36 cellular contexts compared by ENCODE assay signal in the genomic region with DNA sequence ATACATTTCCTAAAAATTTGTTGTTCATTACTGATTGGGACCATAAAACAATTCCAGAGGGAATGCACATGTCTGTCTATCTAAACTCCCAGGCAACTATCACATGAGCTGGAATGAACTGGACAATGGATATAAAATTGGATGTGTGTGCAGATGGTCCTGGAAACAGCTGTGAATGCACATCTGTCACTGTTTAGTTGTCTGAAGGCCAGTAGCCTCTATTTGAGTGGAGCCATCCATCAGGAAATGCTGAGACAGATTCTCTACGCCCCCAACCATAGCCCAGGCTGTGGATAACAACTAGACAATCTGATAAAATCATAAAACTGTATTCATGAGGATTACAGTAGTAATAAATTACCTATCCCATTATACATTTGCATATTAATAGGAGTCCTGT.
"Had no signal": no experiment of that assay in that cellular context is flagged by ENCODE, and none has a peak within 500 bp of the region (broad histone marks: within the 10 kb centered on the region; RNA-seq: fewer than 3 reads in every experiment).

No MANE protein-coding gene starts in this region.

- H3K9me3 ChIP-seq: ascending aorta had no signal

- H3K4me3 ChIP-seq: ascending aorta, cardiac muscle cell had no signal

- H3K4me3 Mint-ChIP-seq: activated B cell treated with CpG ODN at 0.5 μM for 24 hours; activated CD4-positive, alpha-beta memory T cell treated with anti-CD3 and anti-CD28 coated beads for 36 hours; activated CD4-positive, alpha-beta T cell treated with anti-CD3 and anti-CD28 coated beads, Interleukin-2, amount 10 ng/mL, durations not matched to agents 24 days and 14 days; activated CD8-positive, alpha-beta T cell treated with anti-CD3 and anti-CD28 coated beads for 36 hours; activated naive CD4-positive, alpha-beta T cell treated with anti-CD3 and anti-CD28 coated beads, Interleukin-2, amount 10 ng/mL, durations not matched to agents 7 days and 5 days; activated naive CD4-positive, alpha-beta T cell treated with anti-CD3 and anti-CD28 coated beads, Interleukin-2, amount 50 U/mL, for 24 hours; activated naive CD8-positive, alpha-beta T cell; activated naive CD8-positive, alpha-beta T cell treated with anti-CD3 and anti-CD28 coated beads, Interleukin-2, amount 10 ng/mL, durations not matched to agents 7 days and 5 days; activated naive CD8-positive, alpha-beta T cell treated with anti-CD3 and anti-CD28 coated beads, Interleukin-2, amount 50 U/mL, for 24 hours; activated T-cell treated with anti-CD3 and anti-CD28 coated beads, Interleukin-2, amount 50 U/mL, for 4 hours; activated T-cell treated with anti-CD3 and anti-CD28 coated beads, Interleukin-2, amount 50 U/mL, for 72 hours; brain; central memory CD8-positive, alpha-beta T cell; T-helper 1 cell treated with Interleukin-12 subunit alpha and Interleukin-12 subunit beta and Interleukin-4 antibody, amounts not matched to agents 30 μg/mL and 1 μg/mL, for 36 hours; T-helper 2 cell treated with Interferon-gamma antibody and Interleukin-4, amounts not matched to agents 5 μg/mL and 100 μg/mL, for 36 hours had no signal

- H3K27ac ChIP-seq: ascending aorta, cardiac muscle cell, VCaP had no signal

- H3K4me1 Mint-ChIP-seq: activated B cell treated with CpG ODN at 0.5 μM for 24 hours; activated CD4-positive, alpha-beta T cell treated with anti-CD3 and anti-CD28 coated beads, Interleukin-2, amount 10 ng/mL, durations not matched to agents 24 days and 14 days; activated naive CD4-positive, alpha-beta T cell treated with anti-CD3 and anti-CD28 coated beads, Interleukin-2, amount 10 ng/mL, durations not matched to agents 7 days and 5 days; activated naive CD4-positive, alpha-beta T cell treated with anti-CD3 and anti-CD28 coated beads, Interleukin-2, amount 50 U/mL, for 24 hours; activated naive CD8-positive, alpha-beta T cell treated with anti-CD3 and anti-CD28 coated beads, Interleukin-2, amount 10 ng/mL, durations not matched to agents 7 days and 5 days; activated naive CD8-positive, alpha-beta T cell treated with anti-CD3 and anti-CD28 coated beads, Interleukin-2, amount 50 U/mL, for 24 hours; central memory CD8-positive, alpha-beta T cell had no signal

- H3K9me3 Mint-ChIP-seq: activated naive CD4-positive, alpha-beta T cell treated with anti-CD3 and anti-CD28 coated beads, Interleukin-2, amount 50 U/mL, for 24 hours had no signal

- H3K27ac Mint-ChIP-seq: activated B cell treated with CpG ODN at 0.5 μM for 24 hours; activated CD4-positive, alpha-beta memory T cell treated with anti-CD3 and anti-CD28 coated beads for 36 hours; activated CD4-positive, alpha-beta T cell treated with anti-CD3 and anti-CD28 coated beads, Interleukin-2, amount 10 ng/mL, durations not matched to agents 24 days and 14 days; activated CD8-positive, alpha-beta T cell treated with anti-CD3 and anti-CD28 coated beads for 36 hours; activated naive CD4-positive, alpha-beta T cell treated with anti-CD3 and anti-CD28 coated beads, Interleukin-2, amount 10 ng/mL, durations not matched to agents 7 days and 5 days; activated naive CD4-positive, alpha-beta T cell treated with anti-CD3 and anti-CD28 coated beads, Interleukin-2, amount 50 U/mL, for 24 hours; activated naive CD8-positive, alpha-beta T cell; activated naive CD8-positive, alpha-beta T cell treated with anti-CD3 and anti-CD28 coated beads, Interleukin-2, amount 10 ng/mL, durations not matched to agents 7 days and 5 days; activated naive CD8-positive, alpha-beta T cell treated with anti-CD3 and anti-CD28 coated beads, Interleukin-2, amount 50 U/mL, for 24 hours; activated T-cell treated with anti-CD3 and anti-CD28 coated beads, Interleukin-2, amount 50 U/mL, for 72 hours; activated T-helper 2 cell treated with anti-CD3 and anti-CD28 coated beads, Interferon-gamma antibody, Interleukin-2, Interleukin-4, amounts not matched to agents 10 μg/mL and 5 μg/mL and 100 μg/mL, durations not matched to agents 14 hours and 24 hours and 36 hours; T-helper 1 cell treated with Interleukin-12 subunit alpha and Interleukin-12 subunit beta and Interleukin-4 antibody, amounts not matched to agents 30 μg/mL and 1 μg/mL, for 36 hours; T-helper 2 cell treated with Interferon-gamma antibody and Interleukin-4, amounts not matched to agents 5 μg/mL and 100 μg/mL, for 36 hours had no signal

- H3K36me3 ChIP-seq: ascending aorta, cardiac muscle cell had no signal

- H3K27me3 Mint-ChIP-seq: activated CD4-positive, alpha-beta memory T cell treated with anti-CD3 and anti-CD28 coated beads for 36 hours; activated CD4-positive, alpha-beta T cell treated with anti-CD3 and anti-CD28 coated beads, Interleukin-2, amount 10 ng/mL, durations not matched to agents 24 days and 14 days; activated CD8-positive, alpha-beta T cell treated with anti-CD3 and anti-CD28 coated beads for 36 hours; activated naive CD4-positive, alpha-beta T cell treated with anti-CD3 and anti-CD28 coated beads, Interleukin-2, amount 10 ng/mL, durations not matched to agents 7 days and 5 days; activated naive CD4-positive, alpha-beta T cell treated with anti-CD3 and anti-CD28 coated beads, Interleukin-2, amount 50 U/mL, for 24 hours; activated naive CD8-positive, alpha-beta T cell treated with anti-CD3 and anti-CD28 coated beads, Interleukin-2, amount 10 ng/mL, durations not matched to agents 7 days and 5 days; activated naive CD8-positive, alpha-beta T cell treated with anti-CD3 and anti-CD28 coated beads, Interleukin-2, amount 50 U/mL, for 24 hours; central memory CD8-positive, alpha-beta T cell had no signal

- DNase-seq: activated B cell treated with CpG ODN at 0.5 μM for 24 hours; activated CD4-positive, alpha-beta memory T cell treated with anti-CD3 and anti-CD28 coated beads for 36 hours; activated CD4-positive, alpha-beta T cell treated with anti-CD3 and anti-CD28 coated beads for 4 hours; activated CD4-positive, alpha-beta T cell treated with anti-CD3 and anti-CD28 coated beads, Interleukin-2, amount 10 ng/mL, durations not matched to agents 24 days and 14 days; activated CD4-positive, alpha-beta T cell treated with anti-CD3 and anti-CD28 coated beads, Interleukin-2, amount 50 U/mL, for 1 hour; activated CD4-positive, alpha-beta T cell treated with anti-CD3 and anti-CD28 coated beads, Interleukin-2, amount 50 U/mL, for 4 hours; activated CD4-positive, CD25-positive, alpha-beta regulatory T cell treated with anti-CD3 and anti-CD28 coated beads, Interleukin-2, amount 50 U/mL, for 72 hours; activated CD8-positive, alpha-beta memory T cell treated with anti-CD3 and anti-CD28 coated beads, Interleukin-2, amount 50 U/mL, for 4 hours; activated CD8-positive, alpha-beta T cell treated with anti-CD3 and anti-CD28 coated beads for 36 hours; activated effector memory CD4-positive, alpha-beta T cell treated with Interleukin-2 at 50 U/mL for 16 hours; activated gamma-delta T cell; activated naive CD4-positive, alpha-beta T cell treated with anti-CD3 and anti-CD28 coated beads, Interleukin-2, amount 10 ng/mL, durations not matched to agents 7 days and 5 days; activated naive CD4-positive, alpha-beta T cell treated with Interleukin-2 at 50 U/mL for 16 hours; activated naive CD8-positive, alpha-beta T cell treated with anti-CD3 and anti-CD28 coated beads, Interleukin-2, amount 10 ng/mL, durations not matched to agents 7 days and 5 days; activated naive CD8-positive, alpha-beta T cell treated with anti-CD3 and anti-CD28 coated beads, Interleukin-2, amount 50 U/mL, for 24 hours; activated T-cell treated with anti-CD3 and anti-CD28 coated beads for 4 hours; activated T-cell treated with anti-CD3 and anti-CD28 coated beads, Interleukin-2, amount 50 U/mL, for 1 hour; activated T-cell treated with anti-CD3 and anti-CD28 coated beads, Interleukin-2, amount 50 U/mL, for 4 hours; activated T-cell treated with anti-CD3 and anti-CD28 coated beads, Interleukin-2, amount 50 U/mL, for 72 hours; amygdala; anterior cingulate cortex; caudate nucleus; cerebellar nuclear complex; T-helper 1 cell; T-helper 2 cell; T-helper 9 cell had no signal

- H3K4me1 ChIP-seq: ascending aorta had no signal

- H3K27me3 ChIP-seq: ascending aorta, cardiac muscle cell had no signal

- ATAC-seq: activated CD8-positive, alpha-beta T cell treated with anti-CD3 and anti-CD28 coated beads for 36 hours; activated naive CD8-positive, alpha-beta T cell treated with anti-CD3 and anti-CD28 coated beads, Interleukin-2, amount 50 U/mL, for 24 hours; activated T-cell treated with anti-CD3 and anti-CD28 coated beads, Interleukin-2, amount 50 U/mL, for 4 hours; activated T-cell treated with anti-CD3 and anti-CD28 coated beads, Interleukin-2, amount 50 U/mL, for 72 hours had no signal

- H3K36me3 Mint-ChIP-seq: activated CD4-positive, alpha-beta memory T cell treated with anti-CD3 and anti-CD28 coated beads for 36 hours; activated naive CD4-positive, alpha-beta T cell treated with anti-CD3 and anti-CD28 coated beads, Interleukin-2, amount 10 ng/mL, durations not matched to agents 7 days and 5 days; activated naive CD4-positive, alpha-beta T cell treated with anti-CD3 and anti-CD28 coated beads, Interleukin-2, amount 50 U/mL, for 24 hours; activated naive CD8-positive, alpha-beta T cell; activated naive CD8-positive, alpha-beta T cell treated with anti-CD3 and anti-CD28 coated beads, Interleukin-2, amount 10 ng/mL, durations not matched to agents 7 days and 5 days; brain had no signal
